In the genomic region with DNA sequence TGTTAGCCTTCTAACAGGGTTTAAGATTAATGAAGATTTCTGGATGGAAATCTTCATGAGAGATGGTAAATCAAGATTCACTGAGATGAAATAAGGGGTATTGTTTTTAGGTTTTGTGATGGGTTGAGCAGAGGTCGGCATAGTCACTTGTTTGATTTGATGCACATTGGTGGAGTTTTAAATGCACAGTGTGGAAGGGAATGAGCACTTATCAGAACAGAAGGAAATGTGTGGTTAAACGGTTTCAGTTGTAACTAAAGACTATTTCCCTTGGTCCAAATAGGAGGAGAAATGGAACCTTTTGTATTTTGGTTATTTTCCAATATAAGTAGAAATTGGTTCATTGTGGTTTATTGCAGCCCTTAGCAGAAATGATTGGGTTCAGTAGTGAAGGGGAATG, we compare ENCODE assay signal across 17 cellular contexts. TPM values are rescaled to one million over a fixed set of nuclear protein-coding genes. Genes with fewer than 3 reads are reported as not detected.
DNase-seq lines count a peak whose midpoint lies in the region; ATAC-seq and TF ChIP-seq lines count a peak whose summit lies in the region.
"Had no signal": no experiment of that assay in that cellular context is flagged by ENCODE, and none has a peak within 500 bp of the region (broad histone marks: within the 10 kb centered on the region; RNA-seq: fewer than 3 reads in every experiment).

No MANE protein-coding gene starts in this region.

- CTCF ChIA-PET in activated naive CD4-positive, alpha-beta T cell treated with anti-CD3 and anti-CD28 coated beads, Interleukin-2, amount 10 ng/mL, durations not matched to agents 7 days and 5 days (lab: Charles Lee): interaction anchor here (1.2 kb wide), 1 partner anchor 92 kb away, joined by 4 read pairs; no protein-coding TSS in a partner anchor
- CTCF ChIA-PET in activated naive CD4-positive, alpha-beta T cell treated with anti-CD3 and anti-CD28 coated beads for 36 hours (lab: Charles Lee): no interaction called here
- CTCF ChIA-PET in activated B cell treated with CpG ODN at 0.5 μM for 24 hours (lab: Charles Lee): no interaction called here

- peaks cover 46% of the 10 kb centered on the region for H3K36me3 Mint-ChIP-seq in activated naive CD4-positive, alpha-beta T cell treated with anti-CD3 and anti-CD28 coated beads, Interleukin-2, amount 10 ng/mL, durations not matched to agents 7 days and 5 days
- peaks cover 8% of the 10 kb centered on the region for H3K36me3 Mint-ChIP-seq in activated naive CD4-positive, alpha-beta T cell treated with anti-CD3 and anti-CD28 coated beads for 36 hours (ENCODE audit: low read depth)
- H3K36me3 Mint-ChIP-seq in activated B cell treated with CpG ODN at 0.5 μM for 24 hours (ENCODE audit: low read depth): peaks cover 29% of the 10 kb centered on the region
- peaks cover 21% of the 10 kb centered on the region for H3K36me3 Mint-ChIP-seq in stimulated activated memory B cell treated with anti-CD40 and anti-IgM and Interleukin-4, amounts not matched to agents 10 μg/mL and 1 μg/mL and 100 μg/mL, for 72 hours

- H3K9me3 Mint-ChIP-seq in activated naive CD4-positive, alpha-beta T cell treated with anti-CD3 and anti-CD28 coated beads, Interleukin-2, amount 10 ng/mL, durations not matched to agents 7 days and 5 days: no peaks in the 10 kb centered on the region
- no peaks in the 10 kb centered on the region for H3K9me3 Mint-ChIP-seq in activated naive CD4-positive, alpha-beta T cell treated with anti-CD3 and anti-CD28 coated beads for 36 hours
- no peaks in the 10 kb centered on the region for H3K9me3 Mint-ChIP-seq in activated B cell treated with CpG ODN at 0.5 μM for 24 hours
- H3K9me3 Mint-ChIP-seq in stimulated activated memory B cell treated with anti-CD40 and anti-IgM and Interleukin-4, amounts not matched to agents 10 μg/mL and 1 μg/mL and 100 μg/mL, for 72 hours: no peaks in the 10 kb centered on the region
- H3K9me3 Mint-ChIP-seq: HFFc6, type B pancreatic cell had no signal

- H3K27me3 Mint-ChIP-seq in activated naive CD4-positive, alpha-beta T cell treated with anti-CD3 and anti-CD28 coated beads, Interleukin-2, amount 10 ng/mL, durations not matched to agents 7 days and 5 days: no peaks in the 10 kb centered on the region
- no peaks in the 10 kb centered on the region for H3K27me3 Mint-ChIP-seq in activated naive CD4-positive, alpha-beta T cell treated with anti-CD3 and anti-CD28 coated beads for 36 hours (ENCODE audit: low read depth)
- H3K27me3 Mint-ChIP-seq in activated B cell treated with CpG ODN at 0.5 μM for 24 hours: no peaks in the 10 kb centered on the region
- H3K27me3 Mint-ChIP-seq in stimulated activated memory B cell treated with anti-CD40 and anti-IgM and Interleukin-4, amounts not matched to agents 10 μg/mL and 1 μg/mL and 100 μg/mL, for 72 hours: no peaks in the 10 kb centered on the region
- H3K27me3 Mint-ChIP-seq: type B pancreatic cell had no signal

- H3K4me3 Mint-ChIP-seq in activated naive CD4-positive, alpha-beta T cell treated with anti-CD3 and anti-CD28 coated beads, Interleukin-2, amount 10 ng/mL, durations not matched to agents 7 days and 5 days: no peak overlapping the region
- no peak overlapping the region for H3K4me3 Mint-ChIP-seq in activated naive CD4-positive, alpha-beta T cell treated with anti-CD3 and anti-CD28 coated beads for 36 hours
- peak overlapping the region; percentile 15 for H3K4me3 Mint-ChIP-seq in activated B cell treated with CpG ODN at 0.5 μM for 24 hours
- no peak overlapping the region for H3K4me3 Mint-ChIP-seq in stimulated activated memory B cell treated with anti-CD40 and anti-IgM and Interleukin-4, amounts not matched to agents 10 μg/mL and 1 μg/mL and 100 μg/mL, for 72 hours
- H3K4me3 Mint-ChIP-seq: HFFc6, type B pancreatic cell had no signal

- peaks cover 26% of the 10 kb centered on the region for H3K4me1 Mint-ChIP-seq in activated naive CD4-positive, alpha-beta T cell treated with anti-CD3 and anti-CD28 coated beads, Interleukin-2, amount 10 ng/mL, durations not matched to agents 7 days and 5 days
- peaks cover 14% of the 10 kb centered on the region for H3K4me1 Mint-ChIP-seq in activated naive CD4-positive, alpha-beta T cell treated with anti-CD3 and anti-CD28 coated beads for 36 hours (ENCODE audit: low read depth)
- peaks cover 22% of the 10 kb centered on the region for H3K4me1 Mint-ChIP-seq in activated B cell treated with CpG ODN at 0.5 μM for 24 hours
- H3K4me1 Mint-ChIP-seq in stimulated activated memory B cell treated with anti-CD40 and anti-IgM and Interleukin-4, amounts not matched to agents 10 μg/mL and 1 μg/mL and 100 μg/mL, for 72 hours: peaks cover 18% of the 10 kb centered on the region

- H3K27ac Mint-ChIP-seq in activated naive CD4-positive, alpha-beta T cell treated with anti-CD3 and anti-CD28 coated beads, Interleukin-2, amount 10 ng/mL, durations not matched to agents 7 days and 5 days: peak overlapping the region; percentile 8
- no peak overlapping the region for H3K27ac Mint-ChIP-seq in activated naive CD4-positive, alpha-beta T cell treated with anti-CD3 and anti-CD28 coated beads for 36 hours
- H3K27ac Mint-ChIP-seq in activated B cell treated with CpG ODN at 0.5 μM for 24 hours: peak overlapping the region; percentile 3
- peak overlapping the region; percentile 51 for H3K27ac Mint-ChIP-seq in stimulated activated memory B cell treated with anti-CD40 and anti-IgM and Interleukin-4, amounts not matched to agents 10 μg/mL and 1 μg/mL and 100 μg/mL, for 72 hours
- H3K27ac Mint-ChIP-seq: HFFc6, type B pancreatic cell had no signal

- ATAC-seq in activated B cell treated with CpG ODN at 0.5 μM for 24 hours (ENCODE audit: low read depth) (no peak), SK-N-SH treated with all-trans-retinoic acid at 6 μM for 48 hours (no peak)
- ATAC-seq in stimulated activated memory B cell treated with anti-CD40 and anti-IgM and Interleukin-4, amounts not matched to agents 10 μg/mL and 1 μg/mL and 100 μg/mL, for 72 hours: no peak
- ATAC-seq: heart left ventricle, right cardiac atrium had no signal

- DNase-seq in activated naive CD4-positive, alpha-beta T cell treated with anti-CD3 and anti-CD28 coated beads, Interleukin-2, amount 10 ng/mL, durations not matched to agents 7 days and 5 days: no peak
- no peak for DNase-seq in activated naive CD4-positive, alpha-beta T cell treated with anti-CD3 and anti-CD28 coated beads for 36 hours
- DNase-seq in KBM-7 (peak; percentile 32), activated B cell treated with CpG ODN at 0.5 μM for 24 hours (no peak), AG08396 (ENCODE audit: low spot score) (no peak)
- no peak for DNase-seq in stimulated activated CD4-positive, alpha-beta T cell treated with anti-CD3 and anti-CD28 coated beads, Interleukin-4, amount 100 ng/mL, for 4 hours
- DNase-seq: activated effector memory CD4-positive, alpha-beta T cell treated with anti-CD3 and anti-CD28 coated beads, Interleukin-2, amount 50 U/mL, for 16 hours; COR-L47; heart left ventricle; HFFc6; NCI-H146; NCI-H774; right cardiac atrium; stimulated activated naive CD4-positive, alpha-beta T cell treated with Interleukin-2 at 50 U/mL for 16 hours had no signal

- in situ Hi-C loops in KBM-7 (cut with MboI; ENCODE audit: low pct_unique_long_range_greater_than_20kb, low sequenced_read_pairs): no loop called here

- intact Hi-C loops in activated naive CD4-positive, alpha-beta T cell treated with anti-CD3 and anti-CD28 coated beads for 36 hours (cut with micrococcal nuclease): no loop called here
- intact Hi-C loops in activated B cell treated with CpG ODN at 0.5 μM for 24 hours (cut with micrococcal nuclease): no loop called here

- POLR2A ChIA-PET in activated B cell treated with CpG ODN at 0.5 μM for 24 hours (lab: Charles Lee): no interaction called here

- no peak for TF ChIP-seq CTCF in activated B cell treated with CpG ODN at 0.5 μM for 24 hours (IDR thresholded peaks at IDR 0.05)

TF ChIP-seq in SK-N-SH treated with all-trans-retinoic acid at 6 μM for 48 hours, 23 proteins besides CTCF, POLR2A, EP300 and RAD21 (continues in another document):
- TF ChIP-seq OSR1 (CRISPR knock-in tag; IDR thresholded peaks at IDR 0.05): no peak
- TF ChIP-seq, protein P1, sequence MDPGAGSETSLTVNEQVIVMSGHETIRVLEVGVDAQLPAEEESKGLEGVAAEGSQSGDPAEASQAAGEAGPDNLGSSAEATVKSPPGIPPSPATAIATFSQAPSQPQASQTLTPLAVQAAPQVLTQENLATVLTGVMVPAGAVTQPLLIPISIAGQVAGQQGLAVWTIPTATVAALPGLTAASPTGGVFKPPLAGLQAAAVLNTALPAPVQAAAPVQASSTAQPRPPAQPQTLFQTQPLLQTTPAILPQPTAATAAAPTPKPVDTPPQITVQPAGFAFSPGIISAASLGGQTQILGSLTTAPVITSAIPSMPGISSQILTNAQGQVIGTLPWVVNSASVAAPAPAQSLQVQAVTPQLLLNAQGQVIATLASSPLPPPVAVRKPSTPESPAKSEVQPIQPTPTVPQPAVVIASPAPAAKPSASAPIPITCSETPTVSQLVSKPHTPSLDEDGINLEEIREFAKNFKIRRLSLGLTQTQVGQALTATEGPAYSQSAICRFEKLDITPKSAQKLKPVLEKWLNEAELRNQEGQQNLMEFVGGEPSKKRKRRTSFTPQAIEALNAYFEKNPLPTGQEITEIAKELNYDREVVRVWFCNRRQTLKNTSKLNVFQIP (CRISPR knock-in tag; IDR thresholded peaks at IDR 0.05; ENCODE audit: borderline replicate concordance, low read depth): no peak
- no peak for TF ChIP-seq ZNF8 (CRISPR knock-in tag; IDR thresholded peaks at IDR 0.05)
- no peak for TF ChIP-seq ZC3H10 (CRISPR knock-in tag; IDR thresholded peaks at IDR 0.05)
- TF ChIP-seq ARNTL (CRISPR knock-in tag; IDR thresholded peaks at IDR 0.05; ENCODE audit: borderline replicate concordance, low read depth): no peak
- TF ChIP-seq RARB (CRISPR knock-in tag; IDR thresholded peaks at IDR 0.05): no peak
- no peak for TF ChIP-seq ZFP3 (CRISPR knock-in tag; IDR thresholded peaks at IDR 0.05)
- TF ChIP-seq ZFP30 (CRISPR knock-in tag; IDR thresholded peaks at IDR 0.05): no peak
- no peak for TF ChIP-seq BACH2 (CRISPR knock-in tag; IDR thresholded peaks at IDR 0.05; ENCODE audit: borderline replicate concordance)

RNA-seq across cellular contexts. Expression of a gene that starts 34.1 kb away (rescaled TPM):
- total RNA-seq in activated naive CD4-positive, alpha-beta T cell treated with anti-CD3 and anti-CD28 coated beads for 36 hours: 10 to 100 TPM; 79.6 to 86.8 TPM
- total RNA-seq in activated B cell treated with CpG ODN at 0.5 μM for 24 hours: 66.6 and 67.3 TPM in 2 replicates

RNA-seq across cellular contexts. Expression of a gene that starts 46.7 kb away (rescaled TPM):
- total RNA-seq in activated naive CD4-positive, alpha-beta T cell treated with anti-CD3 and anti-CD28 coated beads for 36 hours: 1 to 10 TPM; 7.8 to 8.4 TPM
- 13.8 and 16.9 TPM in 2 replicates for total RNA-seq in activated B cell treated with CpG ODN at 0.5 μM for 24 hours
